In the genomic region with DNA sequence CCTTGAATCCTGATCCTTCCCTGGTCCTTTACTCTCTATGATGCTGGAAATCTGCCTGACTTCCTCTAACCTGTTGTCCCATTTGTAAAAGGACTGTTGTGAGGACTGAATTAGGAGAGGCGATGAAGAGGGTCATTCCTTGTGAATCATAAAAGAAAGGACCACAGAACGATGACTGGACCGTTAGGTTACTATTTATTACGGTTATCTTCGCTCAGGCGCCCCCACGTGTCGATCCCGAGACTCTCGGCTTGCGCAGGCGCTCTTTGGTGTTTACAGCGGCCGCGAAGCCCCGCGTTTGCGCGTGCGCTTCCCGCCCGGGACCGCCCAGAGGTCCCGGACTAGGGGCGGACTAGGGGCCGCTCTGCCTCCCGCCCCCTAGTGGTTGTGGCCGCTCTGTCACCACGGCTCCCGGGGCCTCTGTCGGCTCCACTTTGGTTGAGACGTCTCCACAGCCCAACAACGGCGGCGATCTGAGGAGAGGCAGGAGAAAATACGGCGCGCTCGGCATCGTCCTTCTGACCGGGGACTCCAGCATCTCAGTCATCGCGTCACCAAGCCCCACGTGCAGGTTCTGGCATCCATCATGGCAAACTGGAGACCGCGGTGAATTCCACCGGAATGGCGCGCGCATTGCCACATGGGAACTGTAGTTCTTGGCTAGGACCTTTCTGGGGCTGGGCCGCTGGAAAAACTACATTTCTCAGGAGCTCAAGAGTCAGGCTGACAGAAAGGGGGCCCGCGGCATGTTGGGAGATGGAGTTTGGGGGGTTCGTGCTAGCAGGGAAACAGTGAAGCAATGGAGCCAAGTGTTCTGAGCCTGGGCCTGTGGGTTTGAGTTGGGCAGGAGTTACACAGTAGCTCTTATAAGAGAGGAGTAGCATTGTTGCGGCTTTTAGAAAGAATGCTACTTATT, we compare ENCODE assay signal across 8 cellular contexts. TPM values are rescaled to one million over a fixed set of nuclear protein-coding genes. Genes with fewer than 3 reads are reported as not detected.
DNase-seq lines count a peak whose midpoint lies in the region; ATAC-seq lines count a peak whose summit lies in the region.

A gene with protein sequence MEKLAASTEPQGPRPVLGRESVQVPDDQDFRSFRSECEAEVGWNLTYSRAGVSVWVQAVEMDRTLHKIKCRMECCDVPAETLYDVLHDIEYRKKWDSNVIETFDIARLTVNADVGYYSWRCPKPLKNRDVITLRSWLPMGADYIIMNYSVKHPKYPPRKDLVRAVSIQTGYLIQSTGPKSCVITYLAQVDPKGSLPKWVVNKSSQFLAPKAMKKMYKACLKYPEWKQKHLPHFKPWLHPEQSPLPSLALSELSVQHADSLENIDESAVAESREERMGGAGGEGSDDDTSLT (minus strand): TSS at position 596 of the 916 bp plus-strand sequence. CDS start 12,866 bp downstream, outside the sequence.

- peak; percentile 83 for ATAC-seq in GM19468 (IDR thresholded peaks at IDR 0.05; ENCODE audit: extremely low read depth, unreplicated experiment)

- no peaks in the 10 kb centered on the region for H3K27me3 ChIP-seq in effector memory CD4-positive, alpha-beta T cell (replicated peaks; ENCODE audit: control insufficient read depth, insufficient read depth, low read length, poor library complexity, severe bottlenecking)

- H3K4me3 ChIP-seq in effector memory CD4-positive, alpha-beta T cell (ENCODE audit: insufficient read depth, low read depth, low read length, poor library complexity, severe bottlenecking) = peak within 1 kb of the TSS; percentile 74

- peaks cover 16% of the 10 kb centered on the region for H3K4me1 ChIP-seq in effector memory CD4-positive, alpha-beta T cell (ENCODE audit: control insufficient read depth, insufficient read depth, low read length, poor library complexity, severe bottlenecking)

- peak within 1 kb of the TSS; percentile 100 for H3K27ac ChIP-seq in effector memory CD4-positive, alpha-beta T cell (ENCODE audit: insufficient read depth, low read length, poor library complexity, severe bottlenecking)

- H3K36me3 ChIP-seq in effector memory CD4-positive, alpha-beta T cell (ENCODE audit: control insufficient read depth, insufficient read depth, low read length) = no peaks in the 10 kb centered on the region

- DNase-seq in COLO829 (ENCODE audit: low spot score) (peak; percentile 97), HT-29 (ENCODE audit: low spot score) (peak; percentile 99), lung microvascular endothelial cell (ENCODE audit: low read depth in 2 of 2) (peak; percentile 96 to 97)
- peak; percentile 94 for DNase-seq in NK-92 treated with Interleukin-12 subunit alpha and Interleukin-12 subunit beta, amount 100 ng/mL, for 24 hours (lab: John Stamatoyannopoulos, UW)
- DNase-seq in activated CD8-positive, alpha-beta memory T cell treated with anti-CD3 and anti-CD28 coated beads for 24 hours = peak; percentile 98
- peak; percentile 87 to 91 (median 88) for DNase-seq in effector memory CD4-positive, alpha-beta T cell
- DNase-seq in stimulated activated CD8-positive, alpha-beta memory T cell treated with anti-CD3 and anti-CD28 coated beads, Interleukin-12 subunit alpha, Interleukin-12 subunit beta, amount 100 ng/mL, for 1 hour (ENCODE audit: low read depth) = peak; percentile 92

- H3K9me3 ChIP-seq in effector memory CD4-positive, alpha-beta T cell (ENCODE audit: control insufficient read depth, low read length) = no peaks in the 10 kb centered on the region

RNA-seq across cellular contexts. Expression of the gene that starts here (rescaled TPM):
- total RNA-seq in HT-29 (2014; rRNA removed; shearing (Covaris generic)) = 1,082 and 1,283 TPM in 2 replicates
- total RNA-seq in lung microvascular endothelial cell = 47.5 and 90.5 TPM in 2 replicates

Comparison
In these comparisons a context has a peak if more than half of its experiments do, and no peak if none do; other contexts are left out.
1. Peak in every context shown above with its lines: DNase-seq, ATAC-seq, H3K4me3 ChIP-seq and H3K27ac ChIP-seq.
2. RNA of the gene that starts here (total RNA-seq): 1,082 to 1,283 TPM in HT-29; 47.5 to 90.5 TPM in lung microvascular endothelial cell; every median in the first group is over 10 times any median in the second.